In genomic region chr11:121350314-121351046, GRCh38 we compare ENCODE assay signal across 20 cellular contexts. TPM values are rescaled to one million over a fixed set of nuclear protein-coding genes. Genes with fewer than 3 reads are reported as not detected.
DNase-seq lines count a peak whose midpoint lies in the region; ATAC-seq, FAIRE-seq and TF ChIP-seq lines count a peak whose summit lies in the region.
"Had no signal": no experiment of that assay in that cellular context is flagged by ENCODE, and none has a peak within 500 bp of the region (broad histone marks: within the 10 kb centered on the region; RNA-seq: fewer than 3 reads in every experiment).

No MANE protein-coding gene starts in this region.

- ATAC-seq in HepG2 (no peak), right lobe of liver (no peak), left lung (peak; percentile 46), esophagus mucosa (no peak), Right ventricle myocardium inferior (no peak)
- ATAC-seq: HCT116 had no signal

- no peak overlapping the region for H3K4ac ChIP-seq in H1 (replicated peaks; ENCODE audit: insufficient read length, low read depth, low read length)

- H4K5ac ChIP-seq in H1 (ENCODE audit: insufficient read length, low read depth, low read length) = no peak overlapping the region

- H2BK20ac ChIP-seq in H1 (ENCODE audit: low read length) = no peak overlapping the region

- WGBS in HepG2 (ENCODE audit: low lambda C conversion rate) = 23% methylated on average over 3 of the region's 3 CpGs
- WGBS in right lobe of liver (ENCODE audit: insufficient coverage, low coverage, low lambda C conversion rate, missing lambda C conversion rate) = 90% methylated on average over 3 of the region's 3 CpGs
- 83% methylated on average over 3 of the region's 3 CpGs; no CpG with 5 or more reads in 1 of the 2 experiments for WGBS in H1 (ENCODE audit: extremely low coverage in 1 of 2, insufficient coverage in 1 of 2, insufficient read length in 1 of 2, insufficient replicate concordance in 2 of 2, low coverage in 1 of 2, low lambda C conversion rate in 2 of 2, missing lambda C conversion rate in 1 of 2), 2 experiments

- H3K4me2 ChIP-seq in HepG2 (ENCODE audit: low read depth, low read length) (no peak overlapping the region), H1 (ENCODE audit: insufficient read depth in 1 of 2, low read depth in 2 of 2, low read length in 2 of 2) (no peak overlapping the region)

- no peaks in the 10 kb centered on the region; the same call in 1 of the 2 replicates for H3K79me1 ChIP-seq in H1 (ENCODE audit: low read depth, low read length)

- no peak overlapping the region for H2AFZ ChIP-seq in HepG2 (ENCODE audit: low read length)
- H2AFZ ChIP-seq in H1 (ENCODE audit: low read length) = no peak overlapping the region
- H2AFZ ChIP-seq: GM23248 had no signal

- no peak overlapping the region for H2BK5ac ChIP-seq in H1 (ENCODE audit: low read depth, low read length)

- no peak overlapping the region for H3K27ac ChIP-seq in HepG2 (ENCODE audit: extremely low read length, insufficient read depth, low read length)
- H3K27ac ChIP-seq in right lobe of liver = no peak overlapping the region
- no peak overlapping the region for H3K27ac ChIP-seq in H1 (ENCODE audit: low read depth, low read length)
- H3K27ac ChIP-seq in left lung = no peak overlapping the region
- H3K27ac ChIP-seq: GM23248 had no signal

- TF ChIP-seq POLR2A in HepG2 (IDR thresholded peaks at IDR 0.05; ENCODE audit: insufficient read depth in 1 of 2, low read depth in 2 of 2, low read length in 2 of 2) (no peak), right lobe of liver (IDR thresholded peaks at IDR 0.05) (no peak), H1 (IDR thresholded peaks at IDR 0.05; ENCODE audit: control extremely low read depth in 1 of 2, low read depth in 2 of 2, low read length in 2 of 2) (no peak)

- TF ChIP-seq EP300 in HepG2 (IDR thresholded peaks at IDR 0.05; ENCODE audit: low read depth in 2 of 2, low read length in 2 of 2) (no peak), HepG2 (CRISPR knock-in tag; IDR thresholded peaks at IDR 0.05; ENCODE audit: borderline replicate concordance) (no peak), H1 (IDR thresholded peaks at IDR 0.05; ENCODE audit: borderline replicate concordance in 1 of 2, low read depth in 2 of 2, low read length in 2 of 2) (no peak)

- no peak for TF ChIP-seq CTCF in HepG2 (CRISPR knock-in tag; IDR thresholded peaks at IDR 0.05)
- no peak for TF ChIP-seq CTCF in right lobe of liver (IDR thresholded peaks at IDR 0.05)
- TF ChIP-seq CTCF in H1 (IDR thresholded peaks at IDR 0.05; ENCODE audit: control extremely low read depth in 1 of 3, insufficient read depth in 1 of 3, low read depth in 1 of 3, low read length in 3 of 3) = no peak
- TF ChIP-seq CTCF in left lung (IDR thresholded peaks at IDR 0.05) = no peak

- CTCF ChIA-PET in HepG2 (lab: Yijun Ruan, JAX; ENCODE audit: low intra/inter-chr PET ratio, low total read pairs) = no interaction called here
- CTCF ChIA-PET in H1 (lab: Charles Lee; ENCODE audit: partially characterized antibody) = interaction anchor here (1.2 kb wide), 1 partner anchor 14 kb away, joined by 5 read pairs; no protein-coding TSS in a partner anchor

- no peak overlapping the region for H2BK12ac ChIP-seq in H1 (ENCODE audit: low read depth, low read length)

- H3K9me3 ChIP-seq in HepG2 (ENCODE audit: low read length) (no peaks in the 10 kb centered on the region), right lobe of liver (no peaks in the 10 kb centered on the region), H1 (ENCODE audit: insufficient read depth in 2 of 2, low read depth in 1 of 2, low read length in 1 of 2) (no peaks in the 10 kb centered on the region), left lung (no peaks in the 10 kb centered on the region)

- H3K4me3 ChIP-seq in HepG2 (replicated peaks in 1 of 3; ENCODE audit: insufficient read depth in 1 of 3, low read depth in 2 of 3, low read length in 3 of 3) = no peak overlapping the region
- H3K4me3 ChIP-seq in right lobe of liver = no peak overlapping the region
- no peak overlapping the region for H3K4me3 ChIP-seq in H1 (ENCODE audit: extremely low read depth in 1 of 4, insufficient read depth in 2 of 4, low read depth in 3 of 4, low read length in 4 of 4)
- no peak overlapping the region for H3K4me3 ChIP-seq in left lung
- H3K4me3 ChIP-seq: GM23248 had no signal

- no peak overlapping the region for H2BK120ac ChIP-seq in H1 (replicated peaks; ENCODE audit: low read depth, low read length)

- H3K79me2 ChIP-seq in HepG2 (ENCODE audit: insufficient read depth, low read length) (no peaks in the 10 kb centered on the region), H1 (ENCODE audit: control insufficient read depth in 1 of 2, insufficient read depth in 2 of 2, low read length in 2 of 2) (no peaks in the 10 kb centered on the region)

- H3K4me1 ChIP-seq in HepG2 (ENCODE audit: insufficient read depth, low read length) (peaks cover 7% of the 10 kb centered on the region; the same call in 1 of the 2 replicates), right lobe of liver (peaks cover 0 to 16% (median 0%) of the 10 kb centered on the region in 4 donors), H1 (replicated peaks in 1 of 4; ENCODE audit: control insufficient read depth in 3 of 4, insufficient read depth in 4 of 4, low read length in 3 of 4) (no peaks in the 10 kb centered on the region), left lung (no peaks in the 10 kb centered on the region)

- no peak overlapping the region for H3K18ac ChIP-seq in H1 (ENCODE audit: extremely low read depth, low read length)

- H3K27me3 ChIP-seq in HepG2 (ENCODE audit: control insufficient read depth in 1 of 2, insufficient read depth in 2 of 2, low read length in 2 of 2) (peaks cover 0 to 40% of the 10 kb centered on the region in 2 experiments; a peak in 3 of 5 replicates), right lobe of liver (no peaks in the 10 kb centered on the region), H1 (replicated peaks in 1 of 4; ENCODE audit: control insufficient read depth in 3 of 4, extremely low read depth in 1 of 4, insufficient read depth in 3 of 4, low read length in 3 of 4) (no peaks in the 10 kb centered on the region), left lung (no peaks in the 10 kb centered on the region)

- no peaks in the 10 kb centered on the region for H4K20me1 ChIP-seq in HepG2 (ENCODE audit: insufficient read depth, low read length)
- H4K20me1 ChIP-seq in H1 (replicated peaks in 1 of 2; ENCODE audit: control insufficient read depth in 1 of 2, insufficient read depth in 2 of 2, low read length in 2 of 2) = no peaks in the 10 kb centered on the region

- FAIRE-seq in HepG2 (lab: Jason Lieb, UNC) = no peak
- FAIRE-seq in H1 (lab: Jason Lieb, UNC) = no peak
- FAIRE-seq: RCC 7860 had no signal

- intact Hi-C loops in HepG2 (cut with micrococcal nuclease; ENCODE audit: unreplicated experiment) (no loop called here), right lobe of liver (cut with DNase I) (no loop called here), left lung (cut with DNase I) (no loop called here), Right ventricle myocardium inferior (cut with DNase I) (no loop called here)

- in situ Hi-C loops in HepG2 (cut with HindIII; ENCODE audit: extremely low pct_ligation_motif_present, low pct_unique_long_range_greater_than_20kb) = no loop called here

- no peak overlapping the region for H4K8ac ChIP-seq in H1 (ENCODE audit: extremely low read depth, insufficient read depth, low read length)

- H2AK5ac ChIP-seq in H1 (ENCODE audit: low read depth, low read length) = no peak overlapping the region

- H3K23ac ChIP-seq in H1 (ENCODE audit: insufficient read length) = no peak overlapping the region

- H3K56ac ChIP-seq in H1 (replicated peaks; ENCODE audit: insufficient read length, low read depth, low read length) = no peak overlapping the region

- no peak for DNase-seq in HepG2 (ENCODE audit: low spot score)
- no peak for DNase-seq in right lobe of liver
- DNase-seq in H1 (ENCODE audit: low read depth in 1 of 2, low spot score in 2 of 2) = no peak
- DNase-seq in left lung = no peak
- DNase-seq in superior temporal gyrus (ENCODE audit: extremely low spot score) = peak; percentile 66
- no peak for DNase-seq in NCI-H1694 (lab: John Stamatoyannopoulos, UW)
- DNase-seq in Right ventricle myocardium inferior (ENCODE audit: missing footprints) = no peak
- DNase-seq: COR-L47; DMS 273 treated with DMSO at 0.1 percent for 48 hours; GF-D8; GM23248; NCI-H1417; NCI-H187 treated with DMSO at 0.1 percent for 48 hours; NCI-H345; NCI-H526; NK-92 treated with Interleukin-12 subunit alpha and Interleukin-12 subunit beta, amount 100 ng/mL, for 24 hours; Right ventricle myocardium superior had no signal

- H4K91ac ChIP-seq in H1 (replicated peaks; ENCODE audit: insufficient read length, low read length) = no peak overlapping the region

- POLR2A ChIA-PET in HepG2 (lab: Yijun Ruan, JAX) = no interaction called here
- POLR2A ChIA-PET in H1 (lab: Charles Lee; ENCODE audit: partially characterized antibody) = no interaction called here

- H3K23me2 ChIP-seq in H1 (ENCODE audit: low read depth, low read length) = no peaks in the 10 kb centered on the region

- no peak overlapping the region for H3K9ac ChIP-seq in HepG2 (ENCODE audit: insufficient read depth, low read depth, low read length)
- no peak overlapping the region for H3K9ac ChIP-seq in H1 (replicated peaks in 1 of 4; ENCODE audit: extremely low read depth in 1 of 4, low read depth in 3 of 4, low read length in 3 of 4)
- H3K9ac ChIP-seq: GM23248 had no signal

- H3K14ac ChIP-seq in H1 (ENCODE audit: insufficient read length) = no peak overlapping the region

- H3K36me3 ChIP-seq in HepG2 (replicated peaks in 1 of 2; ENCODE audit: control insufficient read depth in 1 of 2, insufficient read depth in 2 of 2, low read length in 2 of 2) = no peaks in the 10 kb centered on the region
- H3K36me3 ChIP-seq in right lobe of liver = no peaks in the 10 kb centered on the region
- no peaks in the 10 kb centered on the region for H3K36me3 ChIP-seq in H1 (ENCODE audit: control insufficient read depth in 2 of 4, insufficient read depth in 4 of 4, low read length in 3 of 4)
- no peaks in the 10 kb centered on the region for H3K36me3 ChIP-seq in left lung

- TF ChIP-seq RAD21 in HepG2 (CRISPR knock-in tag; IDR thresholded peaks at IDR 0.05) (no peak), H1 (IDR thresholded peaks at IDR 0.05 in 1 of 2, conservative IDR thresholded peaks at IDR 0.05 in 1 of 2; ENCODE audit: low read depth in 2 of 2, low read length in 2 of 2) (no peak)

- no peak overlapping the region for H2BK15ac ChIP-seq in H1 (ENCODE audit: low read length)

- no TSS peak for BruUV-seq in HepG2 (replicated peaks; lab: Mats Ljungman, UMichigan)

RNA-seq across cellular contexts. Expression of gene SC5D, which starts 57.9 kb away (rescaled TPM):
- 48.6 and 84.4 TPM in 2 replicates for total RNA-seq in HepG2 (2016; rRNA removed; fragmentation: Illumina TruSeq; extraction: Trizol)
- 9.4 and 11.7 TPM in 2 replicates for total RNA-seq in HepG2 (2016; cell fraction: cytosol; rRNA removed; fragmentation: Illumina TruSeq; extraction: Trizol; ENCODE audit: low read depth)
- total RNA-seq in HepG2 (2016; cell fraction: insoluble cytoplasmic fraction; rRNA removed; fragmentation: Illumina TruSeq; extraction: Trizol) = 49.0 and 80.4 TPM in 2 replicates
- total RNA-seq in HepG2 (2016; cell fraction: membrane; rRNA removed; fragmentation: Illumina TruSeq; extraction: Trizol) = 18.2 and 23.9 TPM in 2 replicates
- 88.0 and 105 TPM in 2 replicates for total RNA-seq in HepG2 (2016; cell fraction: nucleus; rRNA removed; fragmentation: Illumina TruSeq; extraction: Trizol)
- polyA plus RNA-seq in HepG2 (2011; rRNA removed) = 155 and 186 TPM in 2 replicates
- polyA plus RNA-seq in HepG2 (2011; cell fraction: cytosol; rRNA removed) = 29.9 and 67.8 TPM in 2 replicates
- 12.9 and 36.4 TPM in 2 replicates for polyA plus RNA-seq in HepG2 (2011; cell fraction: nucleus; rRNA removed)
- 147 and 186 TPM in 2 replicates for polyA plus RNA-seq in HepG2 (2012)
- 8.7 and 9.0 TPM in 2 replicates for polyA plus RNA-seq in HepG2 (2016; cell fraction: cytosol; fragmentation: Illumina TruSeq; extraction: Trizol; ENCODE audit: low read depth)
- polyA plus RNA-seq in HepG2 (2016; cell fraction: insoluble cytoplasmic fraction; fragmentation: Illumina TruSeq; extraction: Trizol; ENCODE audit: low read depth) = 58.1 and 58.6 TPM in 2 replicates
- polyA plus RNA-seq in HepG2 (2016; cell fraction: membrane; fragmentation: Illumina TruSeq; extraction: Trizol; ENCODE audit: low read depth) = 16.3 and 18.5 TPM in 2 replicates
- 135 and 141 TPM in 2 replicates for polyA plus RNA-seq in HepG2 (2016; cell fraction: nucleus; fragmentation: Illumina TruSeq; extraction: Trizol; ENCODE audit: insufficient read depth, low read depth)
- 28.6 and 108 TPM in 2 replicates for polyA minus RNA-seq in HepG2 (2011; rRNA and poly(A)+ RNA removed; ENCODE audit: low replicate concordance)
- 100 and 145 TPM in 2 replicates for polyA minus RNA-seq in HepG2 (2011; cell fraction: cytosol; rRNA and poly(A)+ RNA removed)
- polyA minus RNA-seq in HepG2 (2011; cell fraction: nucleus; rRNA and poly(A)+ RNA removed) = 50.2 and 78.9 TPM in 2 replicates
- 100 to 1,000 TPM in 2 of 6 experiments, 10 to 100 TPM in 4; 58.9 to 126 (median 82.1) TPM for total RNA-seq in right lobe of liver
- total RNA-seq in H1 (2021; fragmentation: NEBNext Ultra II Directional; extraction: Animal tissue kit (Norgen Biotek cat#: 25700)) = 71.4 and 73.9 TPM in 2 replicates
- 44.7 and 90.3 TPM in 2 replicates for polyA plus RNA-seq in H1 (2011; rRNA removed)
- polyA plus RNA-seq in H1 (2011; cell fraction: cytosol; rRNA removed) = 75.4 TPM
- polyA plus RNA-seq in H1 (2011; cell fraction: nucleus; rRNA removed) = 92.3 TPM
- polyA plus RNA-seq in H1 (2012, experiment 1 of 2) = 69.2 to 167 TPM (median 86.3 TPM) in 4 replicates
- polyA plus RNA-seq in H1 (2012, experiment 2 of 2) = 14.1 TPM
- 208 TPM for polyA plus RNA-seq in H1 (2013, experiment 1 of 2)
- 224 TPM for polyA plus RNA-seq in H1 (2013, experiment 2 of 2)
- polyA minus RNA-seq in H1 (2011; rRNA and poly(A)+ RNA removed) = 183 and 296 TPM in 2 replicates
- polyA minus RNA-seq in H1 (2011; cell fraction: cytosol; rRNA and poly(A)+ RNA removed) = 105 TPM
- 174 TPM for polyA minus RNA-seq in H1 (2011; cell fraction: nucleus; rRNA and poly(A)+ RNA removed)
- total RNA-seq in left lung = 10 to 100 TPM; 60.4 to 79.1 TPM
- 47.9 TPM for total RNA-seq in esophagus mucosa
- 24.4 TPM for total RNA-seq in Right ventricle myocardium inferior

Comparison
In these comparisons a context has a peak if more than half of its experiments do, and no peak if none do; other contexts are left out.
1. Of the 41 proteins assayed by ChIP-seq in both HepG2 and H1: peak only in HepG2: none; only in H1: none; in both: CEBPB; in neither: 40.